8 cellular contexts compared by ENCODE assay signal in the genomic region with DNA sequence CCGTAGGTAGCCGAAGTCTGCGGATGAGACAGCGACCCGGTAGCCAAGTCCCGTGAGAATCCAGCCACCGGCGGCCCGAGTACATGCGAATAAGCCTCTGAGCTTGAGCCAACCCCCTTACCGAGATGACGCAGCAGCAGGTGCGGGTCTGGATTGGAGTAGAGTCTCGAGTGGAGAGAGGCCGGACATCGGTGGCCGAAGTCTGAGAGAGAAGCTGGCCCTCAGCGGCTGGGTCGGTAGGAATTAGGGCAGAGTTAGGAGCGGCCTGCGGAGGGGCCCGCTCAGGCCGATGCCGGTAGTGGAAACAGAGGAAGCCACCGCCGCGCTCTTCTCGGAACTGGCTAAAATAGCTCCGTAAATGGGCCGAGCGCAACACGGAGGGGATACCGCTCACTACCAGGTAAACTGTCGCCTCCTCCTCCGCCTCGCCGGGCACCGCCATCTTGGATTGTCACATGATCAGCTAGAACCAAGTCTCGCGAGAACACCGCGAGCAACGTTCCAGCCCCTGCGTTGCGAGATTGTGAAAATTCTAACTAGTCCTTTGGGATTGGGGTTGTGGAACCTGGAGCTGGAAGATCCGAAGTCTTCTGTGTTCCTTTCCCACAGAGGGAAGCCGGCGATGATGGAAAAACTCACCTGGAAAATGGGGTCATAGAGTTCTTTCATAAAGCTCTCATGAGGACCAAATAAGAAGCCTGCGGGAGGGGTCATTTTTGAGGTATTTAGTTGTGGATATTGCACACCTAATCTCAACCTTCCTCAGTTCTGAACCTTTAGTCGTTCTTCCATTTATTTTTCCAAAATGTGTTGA. TPM values are rescaled to one million over a fixed set of nuclear protein-coding genes. Genes with fewer than 3 reads are reported as not detected.
A peak's percentile ranks its signal among the peaks of the same experiment; 100 is the strongest.
DNase-seq lines count a peak whose midpoint lies in the region; ATAC-seq and TF ChIP-seq lines count a peak whose summit lies in the region.

GPATCH3 (minus strand) TSS at position 467 of the 814 bp plus-strand sequence; CDS start at position 442, 25 bp downstream.

- no peaks in the 10 kb centered on the region for H3K9me2 ChIP-seq in PC-3 (replicated peaks; ENCODE audit: low read length)

- DNase-seq in PC-3 (peak; percentile 92), epithelial cell of proximal tubule (ENCODE audit: low read depth) (peak; percentile 75)
- DNase-seq in activated T-cell treated with anti-CD3 and anti-CD28 coated beads, Interleukin-2, amount 50 U/mL, for 24 hours = peak; percentile 87
- DNase-seq in stimulated activated CD8-positive, alpha-beta memory T cell treated with anti-CD3 and anti-CD28 coated beads, Interleukin-2, amount 100 ng/mL, for 1 hour (ENCODE audit: low read depth in 2 of 2) = peak; percentile 70 to 77

- H4K20me1 ChIP-seq in PC-3 (ENCODE audit: low read length) = no peaks in the 10 kb centered on the region; the same call in 1 of the 2 replicates

- peaks cover 34% of the 10 kb centered on the region for H3K79me2 ChIP-seq in PC-3 (ENCODE audit: low read length)

- CTCF ChIA-PET in PC-3 (lab: Charles Lee) = interaction anchor here (0.6 to 1.0 kb wide), 4 partner anchors 35 to 191 kb away, joined by 3 to 5 read pairs (median 4); partner anchors contain the start of gene ZDHHC18

- H3K4me1 ChIP-seq in PC-3 (ENCODE audit: insufficient read depth, low read length) (peaks cover 13% of the 10 kb centered on the region), mononuclear cell (ENCODE audit: insufficient read depth, low read length) (peaks cover 26% of the 10 kb centered on the region)

- H3K4me3 ChIP-seq in PC-3 (ENCODE audit: low read length) (peak within 1 kb of the TSS; percentile 89), epithelial cell of proximal tubule (ENCODE audit: low read depth, low read length) (peak within 1 kb of the TSS; percentile 69), mononuclear cell (ENCODE audit: low read length) (peak within 1 kb of the TSS; percentile 71)

- H3K4me1 Mint-ChIP-seq in activated T-cell treated with anti-CD3 and anti-CD28 coated beads, Interleukin-2, amount 50 U/mL, for 24 hours (ENCODE audit: low read depth) = peaks cover 37% of the 10 kb centered on the region

- intact Hi-C loops in PC-3 (cut with micrococcal nuclease) = no loop called here

- no peaks in the 10 kb centered on the region for H3K9me3 ChIP-seq in PC-3 (ENCODE audit: low read length)
- no peaks in the 10 kb centered on the region for H3K9me3 ChIP-seq in mononuclear cell (ENCODE audit: low read depth, low read length)

- TF ChIP-seq CTCF in C4-2B (conservative IDR thresholded peaks at IDR 0.05) (no peak), PC-3 (conservative IDR thresholded peaks at IDR 0.05; ENCODE audit: low read depth, low read length) (no peak), epithelial cell of proximal tubule (conservative IDR thresholded peaks at IDR 0.05; ENCODE audit: low read depth, low read length) (no peak)

- H3K9ac ChIP-seq in PC-3 (ENCODE audit: low read length) = peak within 1 kb of the TSS; percentile 90

- H3K27ac Mint-ChIP-seq in activated T-cell treated with anti-CD3 and anti-CD28 coated beads, Interleukin-2, amount 50 U/mL, for 24 hours = peak within 1 kb of the TSS; percentile 96

- TF ChIP-seq RAD21 in Ishikawa (IDR thresholded peaks at IDR 0.05; ENCODE audit: low read depth) = no peak

- POLR2A ChIA-PET in PC-3 (lab: Charles Lee; ENCODE audit: unreplicated experiment) = interaction anchor here (0.5 to 1.1 kb wide), 4 partner anchors 10 to 201 kb away, joined by 3 to 4 read pairs (median 4); partner anchors contain the start of gene GPN2

- no peak for TF ChIP-seq EP300 in Ishikawa (IDR thresholded peaks at IDR 0.05; ENCODE audit: borderline replicate concordance)

- H3K36me3 Mint-ChIP-seq in activated T-cell treated with anti-CD3 and anti-CD28 coated beads, Interleukin-2, amount 50 U/mL, for 24 hours (ENCODE audit: low read depth) = peaks cover 46% of the 10 kb centered on the region

- H3K27me3 ChIP-seq in PC-3 (ENCODE audit: low read length) = no peaks in the 10 kb centered on the region
- H3K27me3 ChIP-seq in mononuclear cell (ENCODE audit: insufficient read depth, low read length) = no peaks in the 10 kb centered on the region

- no peaks in the 10 kb centered on the region for H3K27me3 Mint-ChIP-seq in activated T-cell treated with anti-CD3 and anti-CD28 coated beads, Interleukin-2, amount 50 U/mL, for 24 hours

- peaks cover 5% of the 10 kb centered on the region; the same call in 1 of the 2 replicates for H3K36me3 ChIP-seq in PC-3 (ENCODE audit: low read depth, low read length)

- ATAC-seq in GM21360 (IDR thresholded peaks at IDR 0.05; ENCODE audit: unreplicated experiment) = peak; percentile 76
- ATAC-seq in PC-3 = peak; percentile 87

- H2AFZ ChIP-seq in PC-3 (ENCODE audit: low read length) = peak within 1 kb of the TSS; percentile 82

- H3F3A ChIP-seq in PC-3 (ENCODE audit: low read length, unreplicated experiment) = no peaks in the 10 kb centered on the region

- BruUV-seq in PC-3 (replicated peaks; lab: Mats Ljungman, UMichigan) = TSS peak; percentile 91

- H3K4me2 ChIP-seq in PC-3 (ENCODE audit: low read length) = peak within 1 kb of the TSS; percentile 85

- H3K4me3 Mint-ChIP-seq in activated T-cell treated with anti-CD3 and anti-CD28 coated beads, Interleukin-2, amount 50 U/mL, for 24 hours = peak within 1 kb of the TSS; percentile 90

- H3K27ac ChIP-seq in C4-2B (peak within 1 kb of the TSS; percentile 64), PC-3 (ENCODE audit: low read length) (peak within 1 kb of the TSS; percentile 64)

- H3K9me3 Mint-ChIP-seq in activated T-cell treated with anti-CD3 and anti-CD28 coated beads, Interleukin-2, amount 50 U/mL, for 24 hours = no peaks in the 10 kb centered on the region

TF ChIP-seq in Ishikawa, 13 proteins besides CTCF, POLR2A, EP300 and RAD21:
- TF ChIP-seq CREB1 (IDR thresholded peaks at IDR 0.05; ENCODE audit: low read depth) = no peak
- TF ChIP-seq EGR1 (IDR thresholded peaks at IDR 0.05) = no peak; the same call in 1 of the 2 replicates
- TF ChIP-seq, protein P1, sequence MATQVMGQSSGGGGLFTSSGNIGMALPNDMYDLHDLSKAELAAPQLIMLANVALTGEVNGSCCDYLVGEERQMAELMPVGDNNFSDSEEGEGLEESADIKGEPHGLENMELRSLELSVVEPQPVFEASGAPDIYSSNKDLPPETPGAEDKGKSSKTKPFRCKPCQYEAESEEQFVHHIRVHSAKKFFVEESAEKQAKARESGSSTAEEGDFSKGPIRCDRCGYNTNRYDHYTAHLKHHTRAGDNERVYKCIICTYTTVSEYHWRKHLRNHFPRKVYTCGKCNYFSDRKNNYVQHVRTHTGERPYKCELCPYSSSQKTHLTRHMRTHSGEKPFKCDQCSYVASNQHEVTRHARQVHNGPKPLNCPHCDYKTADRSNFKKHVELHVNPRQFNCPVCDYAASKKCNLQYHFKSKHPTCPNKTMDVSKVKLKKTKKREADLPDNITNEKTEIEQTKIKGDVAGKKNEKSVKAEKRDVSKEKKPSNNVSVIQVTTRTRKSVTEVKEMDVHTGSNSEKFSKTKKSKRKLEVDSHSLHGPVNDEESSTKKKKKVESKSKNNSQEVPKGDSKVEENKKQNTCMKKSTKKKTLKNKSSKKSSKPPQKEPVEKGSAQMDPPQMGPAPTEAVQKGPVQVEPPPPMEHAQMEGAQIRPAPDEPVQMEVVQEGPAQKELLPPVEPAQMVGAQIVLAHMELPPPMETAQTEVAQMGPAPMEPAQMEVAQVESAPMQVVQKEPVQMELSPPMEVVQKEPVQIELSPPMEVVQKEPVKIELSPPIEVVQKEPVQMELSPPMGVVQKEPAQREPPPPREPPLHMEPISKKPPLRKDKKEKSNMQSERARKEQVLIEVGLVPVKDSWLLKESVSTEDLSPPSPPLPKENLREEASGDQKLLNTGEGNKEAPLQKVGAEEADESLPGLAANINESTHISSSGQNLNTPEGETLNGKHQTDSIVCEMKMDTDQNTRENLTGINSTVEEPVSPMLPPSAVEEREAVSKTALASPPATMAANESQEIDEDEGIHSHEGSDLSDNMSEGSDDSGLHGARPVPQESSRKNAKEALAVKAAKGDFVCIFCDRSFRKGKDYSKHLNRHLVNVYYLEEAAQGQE (IDR thresholded peaks at IDR 0.05; ENCODE audit: low read depth) = no peak
- peak; percentile 77 for TF ChIP-seq TCF12 (IDR thresholded peaks at IDR 0.05; ENCODE audit: low read depth)
- peak; percentile 99 for TF ChIP-seq YY1 (IDR thresholded peaks at IDR 0.05; ENCODE audit: low read depth)
- no peak for TF ChIP-seq ZBTB7A (IDR thresholded peaks at IDR 0.05; ENCODE audit: low read depth)
- peak; percentile 68; the same call in 1 of the 2 replicates for TF ChIP-seq MAX (IDR thresholded peaks at IDR 0.05)
- no peak for TF ChIP-seq FOXM1 (IDR thresholded peaks at IDR 0.05; ENCODE audit: borderline replicate concordance, low read depth)
- peak; percentile 59 for TF ChIP-seq TEAD4 (IDR thresholded peaks at IDR 0.05)
- TF ChIP-seq TAF1 (IDR thresholded peaks at IDR 0.05; ENCODE audit: low read depth) = peak; percentile 99
- TF ChIP-seq CEBPB (IDR thresholded peaks at IDR 0.05) = peak; percentile 74; the same call in 1 of the 2 replicates
- peak; percentile 98 for TF ChIP-seq USF1 (IDR thresholded peaks at IDR 0.05)
- TF ChIP-seq NFIC (IDR thresholded peaks at IDR 0.05) = no peak
TF ChIP-seq in Ishikawa: peak in this region for 7.

RNA-seq across cellular contexts. Expression of gene GPATCH3, which starts in this region (rescaled TPM):
- total RNA-seq in PC-3 (2014; rRNA removed) (16.1 and 18.8 TPM in 2 replicates), epithelial cell of proximal tubule (6.7 and 10.2 TPM in 2 replicates), mononuclear cell (11.8 TPM)

Comparison
In these comparisons a context has a peak if more than half of its experiments do, and no peak if none do; other contexts are left out.
1. Peak in every context shown above with its lines: DNase-seq, ATAC-seq, H3K4me3 ChIP-seq and H3K27ac ChIP-seq.